ENCODE assay signal across 1 cellular context in genomic region chr5:132475939-132476852, GRCh38.
A peak's percentile ranks its signal among the peaks of the same experiment; 100 is the strongest.
TF ChIP-seq lines count a peak whose summit lies in the region.

No MANE protein-coding gene starts in this region.

TF ChIP-seq in HepG2, 621 proteins besides CTCF, POLR2A, EP300 and RAD21 (continued from another document):
- TF ChIP-seq, protein P1, sequence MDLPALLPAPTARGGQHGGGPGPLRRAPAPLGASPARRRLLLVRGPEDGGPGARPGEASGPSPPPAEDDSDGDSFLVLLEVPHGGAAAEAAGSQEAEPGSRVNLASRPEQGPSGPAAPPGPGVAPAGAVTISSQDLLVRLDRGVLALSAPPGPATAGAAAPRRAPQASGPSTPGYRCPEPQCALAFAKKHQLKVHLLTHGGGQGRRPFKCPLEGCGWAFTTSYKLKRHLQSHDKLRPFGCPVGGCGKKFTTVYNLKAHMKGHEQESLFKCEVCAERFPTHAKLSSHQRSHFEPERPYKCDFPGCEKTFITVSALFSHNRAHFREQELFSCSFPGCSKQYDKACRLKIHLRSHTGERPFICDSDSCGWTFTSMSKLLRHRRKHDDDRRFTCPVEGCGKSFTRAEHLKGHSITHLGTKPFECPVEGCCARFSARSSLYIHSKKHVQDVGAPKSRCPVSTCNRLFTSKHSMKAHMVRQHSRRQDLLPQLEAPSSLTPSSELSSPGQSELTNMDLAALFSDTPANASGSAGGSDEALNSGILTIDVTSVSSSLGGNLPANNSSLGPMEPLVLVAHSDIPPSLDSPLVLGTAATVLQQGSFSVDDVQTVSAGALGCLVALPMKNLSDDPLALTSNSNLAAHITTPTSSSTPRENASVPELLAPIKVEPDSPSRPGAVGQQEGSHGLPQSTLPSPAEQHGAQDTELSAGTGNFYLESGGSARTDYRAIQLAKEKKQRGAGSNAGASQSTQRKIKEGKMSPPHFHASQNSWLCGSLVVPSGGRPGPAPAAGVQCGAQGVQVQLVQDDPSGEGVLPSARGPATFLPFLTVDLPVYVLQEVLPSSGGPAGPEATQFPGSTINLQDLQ (CRISPR knock-in tag; IDR thresholded peaks at IDR 0.05), result no peak
- TF ChIP-seq HOXA9 (CRISPR knock-in tag; IDR thresholded peaks at IDR 0.05; ENCODE audit: borderline replicate concordance) (no peak), NFIC (IDR thresholded peaks at IDR 0.05; ENCODE audit: low read length) (no peak), ZNF782 (CRISPR knock-in tag; IDR thresholded peaks at IDR 0.05; ENCODE audit: borderline replicate concordance) (no peak), ZFP36 (IDR thresholded peaks at IDR 0.05; ENCODE audit: borderline replicate concordance, low read depth, low read length, partially characterized antibody) (no peak), RFX1 (IDR thresholded peaks at IDR 0.05) (no peak), TRIM22 (IDR thresholded peaks at IDR 0.05) (no peak), SP2 (CRISPR knock-in tag; IDR thresholded peaks at IDR 0.05) (no peak), ISX (CRISPR knock-in tag; conservative IDR thresholded peaks at IDR 0.05) (no peak), ZNF460 (CRISPR knock-in tag; IDR thresholded peaks at IDR 0.05; ENCODE audit: borderline replicate concordance) (no peak), POGK (CRISPR knock-in tag; conservative IDR thresholded peaks at IDR 0.05) (no peak), ZNF639 (CRISPR knock-in tag; conservative IDR thresholded peaks at IDR 0.05) (no peak), MTF1 (CRISPR knock-in tag; IDR thresholded peaks at IDR 0.05) (no peak), ZNF431 (CRISPR knock-in tag; IDR thresholded peaks at IDR 0.05; ENCODE audit: borderline replicate concordance, low read depth) (no peak), HNF4A (CRISPR knock-in tag; IDR thresholded peaks at IDR 0.05) (peak; percentile 85), TRAFD1 (CRISPR knock-in tag; IDR thresholded peaks at IDR 0.05; ENCODE audit: borderline replicate concordance) (no peak), NFKBIZ (CRISPR knock-in tag; IDR thresholded peaks at IDR 0.05) (no peak), ZNF256 (CRISPR knock-in tag; conservative IDR thresholded peaks at IDR 0.05) (no peak), NBN (conservative IDR thresholded peaks at IDR 0.05) (no peak), ASH2L (IDR thresholded peaks at IDR 0.05; ENCODE audit: insufficient read length, low read depth, low read length) (no peak), SRSF9 (IDR thresholded peaks at IDR 0.05; ENCODE audit: borderline replicate concordance, insufficient read depth, low read depth, low read length, poor library complexity, severe bottlenecking) (no peak), ZBTB25 (CRISPR knock-in tag; IDR thresholded peaks at IDR 0.05) (no peak), CEBPG (CRISPR knock-in tag; IDR thresholded peaks at IDR 0.05) (no peak), PCBP2 (optimal IDR thresholded peaks at IDR 0.05; ENCODE audit: low read depth, low read length, poor library complexity, severe bottlenecking) (no peak), KMT2A (CRISPR knock-in tag; IDR thresholded peaks at IDR 0.05) (no peak)
- TF ChIP-seq, protein P2, sequence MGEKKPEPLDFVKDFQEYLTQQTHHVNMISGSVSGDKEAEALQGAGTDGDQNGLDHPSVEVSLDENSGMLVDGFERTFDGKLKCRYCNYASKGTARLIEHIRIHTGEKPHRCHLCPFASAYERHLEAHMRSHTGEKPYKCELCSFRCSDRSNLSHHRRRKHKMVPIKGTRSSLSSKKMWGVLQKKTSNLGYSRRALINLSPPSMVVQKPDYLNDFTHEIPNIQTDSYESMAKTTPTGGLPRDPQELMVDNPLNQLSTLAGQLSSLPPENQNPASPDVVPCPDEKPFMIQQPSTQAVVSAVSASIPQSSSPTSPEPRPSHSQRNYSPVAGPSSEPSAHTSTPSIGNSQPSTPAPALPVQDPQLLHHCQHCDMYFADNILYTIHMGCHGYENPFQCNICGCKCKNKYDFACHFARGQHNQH (CRISPR knock-in tag; IDR thresholded peaks at IDR 0.05), result no peak
- TF ChIP-seq, protein P3, sequence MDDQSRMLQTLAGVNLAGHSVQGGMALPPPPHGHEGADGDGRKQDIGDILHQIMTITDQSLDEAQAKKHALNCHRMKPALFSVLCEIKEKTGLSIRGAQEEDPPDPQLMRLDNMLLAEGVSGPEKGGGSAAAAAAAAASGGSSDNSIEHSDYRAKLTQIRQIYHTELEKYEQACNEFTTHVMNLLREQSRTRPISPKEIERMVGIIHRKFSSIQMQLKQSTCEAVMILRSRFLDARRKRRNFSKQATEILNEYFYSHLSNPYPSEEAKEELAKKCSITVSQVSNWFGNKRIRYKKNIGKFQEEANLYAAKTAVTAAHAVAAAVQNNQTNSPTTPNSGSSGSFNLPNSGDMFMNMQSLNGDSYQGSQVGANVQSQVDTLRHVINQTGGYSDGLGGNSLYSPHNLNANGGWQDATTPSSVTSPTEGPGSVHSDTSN (CRISPR knock-in tag; IDR thresholded peaks at IDR 0.05; ENCODE audit: borderline replicate concordance), result no peak
- TF ChIP-seq, protein P4, sequence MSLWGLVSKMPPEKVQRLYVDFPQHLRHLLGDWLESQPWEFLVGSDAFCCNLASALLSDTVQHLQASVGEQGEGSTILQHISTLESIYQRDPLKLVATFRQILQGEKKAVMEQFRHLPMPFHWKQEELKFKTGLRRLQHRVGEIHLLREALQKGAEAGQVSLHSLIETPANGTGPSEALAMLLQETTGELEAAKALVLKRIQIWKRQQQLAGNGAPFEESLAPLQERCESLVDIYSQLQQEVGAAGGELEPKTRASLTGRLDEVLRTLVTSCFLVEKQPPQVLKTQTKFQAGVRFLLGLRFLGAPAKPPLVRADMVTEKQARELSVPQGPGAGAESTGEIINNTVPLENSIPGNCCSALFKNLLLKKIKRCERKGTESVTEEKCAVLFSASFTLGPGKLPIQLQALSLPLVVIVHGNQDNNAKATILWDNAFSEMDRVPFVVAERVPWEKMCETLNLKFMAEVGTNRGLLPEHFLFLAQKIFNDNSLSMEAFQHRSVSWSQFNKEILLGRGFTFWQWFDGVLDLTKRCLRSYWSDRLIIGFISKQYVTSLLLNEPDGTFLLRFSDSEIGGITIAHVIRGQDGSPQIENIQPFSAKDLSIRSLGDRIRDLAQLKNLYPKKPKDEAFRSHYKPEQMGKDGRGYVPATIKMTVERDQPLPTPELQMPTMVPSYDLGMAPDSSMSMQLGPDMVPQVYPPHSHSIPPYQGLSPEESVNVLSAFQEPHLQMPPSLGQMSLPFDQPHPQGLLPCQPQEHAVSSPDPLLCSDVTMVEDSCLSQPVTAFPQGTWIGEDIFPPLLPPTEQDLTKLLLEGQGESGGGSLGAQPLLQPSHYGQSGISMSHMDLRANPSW (CRISPR knock-in tag; IDR thresholded peaks at IDR 0.05; ENCODE audit: borderline replicate concordance), result no peak
TF ChIP-seq in HepG2: peak in this region for 65.
